In genomic region chr3:185521349-185522138, GRCh38 we compare ENCODE assay signal across 1 cellular context.
TF ChIP-seq lines count a peak whose summit lies in the region.

No MANE protein-coding gene starts in this region.

TF ChIP-seq in HepG2, 621 proteins besides CTCF, POLR2A, EP300 and RAD21:
- no peak for TF ChIP-seq MEIS1 (CRISPR knock-in tag; IDR thresholded peaks at IDR 0.05; ENCODE audit: borderline replicate concordance)
- TF ChIP-seq PLSCR1 (CRISPR knock-in tag; IDR thresholded peaks at IDR 0.05; ENCODE audit: borderline replicate concordance): no peak
- no peak for TF ChIP-seq ZNF44 (CRISPR knock-in tag; IDR thresholded peaks at IDR 0.05)
- no peak for TF ChIP-seq TAF15 (IDR thresholded peaks at IDR 0.05; ENCODE audit: low read depth, low read length, poor library complexity, severe bottlenecking)
- peak; percentile 73 for TF ChIP-seq MAFF (IDR thresholded peaks at IDR 0.05; ENCODE audit: low read depth, low read length)
- TF ChIP-seq SSRP1 (CRISPR knock-in tag; IDR thresholded peaks at IDR 0.05): no peak
- no peak for TF ChIP-seq TFDP2 (CRISPR knock-in tag; IDR thresholded peaks at IDR 0.05)
- TF ChIP-seq MAFK (conservative IDR thresholded peaks at IDR 0.05 in 1 of 2, IDR thresholded peaks at IDR 0.05 in 1 of 2; ENCODE audit: low read length in 2 of 2): peak; percentile 49 to 80
- no peak for TF ChIP-seq KDM2A (CRISPR knock-in tag; IDR thresholded peaks at IDR 0.05; ENCODE audit: borderline replicate concordance, low read depth)
- TF ChIP-seq HHEX (CRISPR knock-in tag; IDR thresholded peaks at IDR 0.05): no peak
TF ChIP-seq in HepG2: peak in this region for 2.
